In genomic region chr20:33850159-33850558, GRCh38 we compare ENCODE assay signal across 15 cellular contexts. TPM values are rescaled to one million over a fixed set of nuclear protein-coding genes. Genes with fewer than 3 reads are reported as not detected.
DNase-seq lines count a peak whose midpoint lies in the region; ATAC-seq and TF ChIP-seq lines count a peak whose summit lies in the region.
"Had no signal": no experiment of that assay in that cellular context is flagged by ENCODE, and none has a peak within 500 bp of the region (broad histone marks: within the 10 kb centered on the region; RNA-seq: fewer than 3 reads in every experiment).

No MANE protein-coding gene starts in this region.

- TF ChIP-seq CTCF in LNCaP clone FGC (IDR thresholded peaks at IDR 0.05; ENCODE audit: control insufficient read depth, extremely low read depth, insufficient read depth) = no peak

- no peak overlapping the region for H3K4me3 ChIP-seq in CD4-positive, CD25-positive, alpha-beta regulatory T cell (ENCODE audit: low read depth, low read length)
- no peak overlapping the region for H3K4me3 ChIP-seq in LNCaP clone FGC (ENCODE audit: low read depth, low read length)
- H3K4me3 ChIP-seq: A549, GM12878 had no signal

- no peaks in the 10 kb centered on the region for H3K27me3 ChIP-seq in CD4-positive, CD25-positive, alpha-beta regulatory T cell (ENCODE audit: control insufficient read depth, insufficient read depth, low read length)

- H3K4me1 Mint-ChIP-seq in CD4-positive, CD25-positive, alpha-beta regulatory T cell = peaks cover 13 to 62% (median 44%) of the 10 kb centered on the region in 4 donors
- peaks cover 39% of the 10 kb centered on the region for H3K4me1 Mint-ChIP-seq in T-helper 17 cell
- H3K4me1 Mint-ChIP-seq in naive thymus-derived CD8-positive, alpha-beta T cell = peaks cover 48 to 89% (median 79%) of the 10 kb centered on the region in 4 donors

- POLR2A ChIA-PET in naive thymus-derived CD8-positive, alpha-beta T cell (lab: Charles Lee) = interaction anchor here (0.7 to 1.0 kb wide), 3 partner anchors 11 to 413 kb away, joined by 3 to 4 read pairs (median 3); no protein-coding TSS in a partner anchor

- H3K9me3 ChIP-seq in CD4-positive, CD25-positive, alpha-beta regulatory T cell (ENCODE audit: control insufficient read depth in 2 of 2, low read length in 2 of 2) = no peaks in the 10 kb centered on the region
- H3K9me3 ChIP-seq in T-helper 17 cell (ENCODE audit: control insufficient read depth, low read length, poor library complexity, severe bottlenecking) = no peaks in the 10 kb centered on the region
- H3K9me3 ChIP-seq: A549 had no signal

- DNase-seq in CD4-positive, CD25-positive, alpha-beta regulatory T cell = no peak
- DNase-seq in LNCaP clone FGC (ENCODE audit: low read depth) (peak; percentile 78), T-helper 17 cell (no peak), superior temporal gyrus (ENCODE audit: extremely low spot score) (no peak), amygdala (lab: John Stamatoyannopoulos, UW) (no peak), NCI-H187 treated with DMSO at 0.1 percent for 48 hours (lab: John Stamatoyannopoulos, UW) (no peak), RKO (ENCODE audit: low spot score) (no peak)
- no peak for DNase-seq in naive thymus-derived CD8-positive, alpha-beta T cell
- DNase-seq: DMS79, GOT3, H9 had no signal

- H3K27ac Mint-ChIP-seq in CD4-positive, CD25-positive, alpha-beta regulatory T cell = peak overlapping the region in 2 of 3 donors; percentile 11 to 86
- H3K27ac Mint-ChIP-seq in T-helper 17 cell = peak overlapping the region; percentile 85
- H3K27ac Mint-ChIP-seq in naive thymus-derived CD8-positive, alpha-beta T cell = peak overlapping the region in 6 of 10 donors; percentile 4 to 53 (median 24)

- H3K36me3 Mint-ChIP-seq in CD4-positive, CD25-positive, alpha-beta regulatory T cell = peaks cover 47% of the 10 kb centered on the region
- H3K36me3 Mint-ChIP-seq in T-helper 17 cell (ENCODE audit: low read depth) = peaks cover 2% of the 10 kb centered on the region
- peaks cover 9 to 56% (median 27%) of the 10 kb centered on the region in 3 donors for H3K36me3 Mint-ChIP-seq in naive thymus-derived CD8-positive, alpha-beta T cell

- H3K4me1 ChIP-seq in CD4-positive, CD25-positive, alpha-beta regulatory T cell (ENCODE audit: control insufficient read depth, insufficient read depth, low read length, poor library complexity, severe bottlenecking) = peaks cover 18% of the 10 kb centered on the region
- H3K4me1 ChIP-seq: A549 had no signal

- H3K27ac ChIP-seq in CD4-positive, CD25-positive, alpha-beta regulatory T cell (ENCODE audit: insufficient read depth, low read length, poor library complexity, severe bottlenecking) = no peak overlapping the region
- H3K27ac ChIP-seq: A549 had no signal

- no peaks in the 10 kb centered on the region for H3K27me3 Mint-ChIP-seq in CD4-positive, CD25-positive, alpha-beta regulatory T cell
- no peaks in the 10 kb centered on the region for H3K27me3 Mint-ChIP-seq in T-helper 17 cell
- H3K27me3 Mint-ChIP-seq in naive thymus-derived CD8-positive, alpha-beta T cell = no peaks in the 10 kb centered on the region
- H3K27me3 Mint-ChIP-seq: IgD-negative memory B cell had no signal

- no peaks in the 10 kb centered on the region for H3K9me3 Mint-ChIP-seq in CD4-positive, CD25-positive, alpha-beta regulatory T cell
- no peaks in the 10 kb centered on the region for H3K9me3 Mint-ChIP-seq in naive thymus-derived CD8-positive, alpha-beta T cell
- H3K9me3 Mint-ChIP-seq: CD14-positive monocyte, H9, IgD-negative memory B cell had no signal

- H3K36me3 ChIP-seq in CD4-positive, CD25-positive, alpha-beta regulatory T cell (ENCODE audit: control insufficient read depth, insufficient read depth, low read length) = peaks cover 62% of the 10 kb centered on the region

- ATAC-seq in CD4-positive, CD25-positive, alpha-beta regulatory T cell (ENCODE audit: low read depth in 2 of 2) = no peak
- ATAC-seq in T-helper 17 cell = no peak
- no peak for ATAC-seq in naive thymus-derived CD8-positive, alpha-beta T cell
- ATAC-seq: A549, GM12878 had no signal

- no peak overlapping the region for H3K4me3 Mint-ChIP-seq in CD4-positive, CD25-positive, alpha-beta regulatory T cell
- no peak overlapping the region for H3K4me3 Mint-ChIP-seq in T-helper 17 cell
- H3K4me3 Mint-ChIP-seq in naive thymus-derived CD8-positive, alpha-beta T cell = no peak overlapping the region
- H3K4me3 Mint-ChIP-seq: CD14-positive monocyte, H9, IgD-negative memory B cell had no signal

RNA-seq across cellular contexts. Expression of gene CHMP4B, which starts 39.0 kb away (rescaled TPM):
- total RNA-seq in CD4-positive, CD25-positive, alpha-beta regulatory T cell = 49.0 TPM
- 1 to 10 TPM; 3.1 to 6.0 (median 4.2) TPM for polyA plus RNA-seq in CD4-positive, CD25-positive, alpha-beta regulatory T cell
- 10 to 100 TPM; 48.6 to 50.6 TPM for total RNA-seq in T-helper 17 cell
- 10 to 100 TPM; 57.5 to 59.5 TPM for total RNA-seq in naive thymus-derived CD8-positive, alpha-beta T cell
- polyA plus RNA-seq in naive thymus-derived CD8-positive, alpha-beta T cell = 1 to 10 TPM; 4.0 to 5.0 (median 4.8) TPM

Comparison
In these comparisons a context has a peak if more than half of its experiments do, and no peak if none do; other contexts are left out.
1. H3K27ac Mint-ChIP-seq: peak in every context shown above with its lines; median percentile 85 in T-helper 17 cell; 48 in CD4-positive, CD25-positive, alpha-beta regulatory T cell; 24 in naive thymus-derived CD8-positive, alpha-beta T cell.